Comparison of ENCODE assay signal across 18 cellular contexts in genomic region chr1:11566042-11566825, GRCh38.
DNase-seq lines count a peak whose midpoint lies in the region; ATAC-seq and TF ChIP-seq lines count a peak whose summit lies in the region.
"Had no signal": no experiment of that assay in that cellular context is flagged by ENCODE, and none has a peak within 500 bp of the region (broad histone marks: within the 10 kb centered on the region; RNA-seq: fewer than 3 reads in every experiment).

No MANE protein-coding gene starts in this region.

- H2AFZ ChIP-seq in Karpas-422 (ENCODE audit: low read length) (peak overlapping the region; percentile 69; the same call in 1 of the 2 replicates), SU-DHL-6 (ENCODE audit: low read depth, low read length, severe bottlenecking) (no peak overlapping the region), neuronal stem cell (ENCODE audit: low read length) (no peak overlapping the region)

- H3K4me3 ChIP-seq in DOHH2 (ENCODE audit: low read length) (peak overlapping the region; percentile 70), Karpas-422 (ENCODE audit: low read length) (peak overlapping the region; percentile 57), SU-DHL-6 (ENCODE audit: insufficient read depth, low read length, poor library complexity, severe bottlenecking) (no peak overlapping the region), neuronal stem cell (ENCODE audit: low read length in 2 of 2) (no peak overlapping the region)
- H3K4me3 ChIP-seq: Peyer's patch had no signal

- no peak overlapping the region for H2BK15ac ChIP-seq in neuronal stem cell (ENCODE audit: low read length)

- H3K79me2 ChIP-seq in DOHH2 (ENCODE audit: control insufficient read depth, low read length): no peaks in the 10 kb centered on the region
- H3K79me2 ChIP-seq in Karpas-422 (ENCODE audit: low read length): no peaks in the 10 kb centered on the region
- H3K79me2 ChIP-seq in SU-DHL-6 (ENCODE audit: insufficient read depth, low read length): no peaks in the 10 kb centered on the region

- H2BK5ac ChIP-seq in neuronal stem cell (ENCODE audit: low read length): no peak overlapping the region

- H3F3A ChIP-seq in DOHH2 (ENCODE audit: control insufficient read depth, insufficient read depth) (peaks cover 36% of the 10 kb centered on the region), SU-DHL-6 (ENCODE audit: insufficient read depth) (0 out of 2 replicates have a peak, but pooled peaks cover 6% of the 10 kb centered on the region)

- H3K9me2 ChIP-seq in DOHH2 (replicated peaks; ENCODE audit: control insufficient read depth, low read length) (no peaks in the 10 kb centered on the region), Karpas-422 (replicated peaks; ENCODE audit: insufficient read depth, low read length) (no peaks in the 10 kb centered on the region), SU-DHL-6 (replicated peaks; ENCODE audit: insufficient read depth, low read length) (no peaks in the 10 kb centered on the region)

- H3K18ac ChIP-seq in neuronal stem cell (ENCODE audit: low read length): peak overlapping the region; percentile 57

- H3K27me3 ChIP-seq in DOHH2 (ENCODE audit: control insufficient read depth, low read length) (no peaks in the 10 kb centered on the region), Karpas-422 (ENCODE audit: low read length) (no peaks in the 10 kb centered on the region), SU-DHL-6 (ENCODE audit: low read length) (no peaks in the 10 kb centered on the region), neuronal stem cell (ENCODE audit: control insufficient read depth in 3 of 3, insufficient read depth in 3 of 3, low read depth in 1 of 3, low read length in 3 of 3) (peaks cover 0 to 21% (median 0%) of the 10 kb centered on the region in 3 experiments)
- H3K27me3 ChIP-seq: Peyer's patch had no signal

- DNase-seq in Karpas-422 (peak; percentile 88), neuronal stem cell (ENCODE audit: low spot score) (no peak), retina (no peak), glomerular visceral epithelial cell (ENCODE audit: extremely low spot score) (no peak)
- DNase-seq: DMS79, HCEC 1CT, NCI-H1092 treated with DMSO at 0.1 percent for 48 hours, NCI-H1436 treated with DMSO at 0.1 percent for 48 hours, NCI-H1930, NCI-H2227 treated with DMSO at 0.1 percent for 48 hours, NCI-H510A, NCI-H774, Peyer's patch, T-cell had no signal

- H3K4ac ChIP-seq in neuronal stem cell (ENCODE audit: low read length): peak overlapping the region; percentile 3

- no peak overlapping the region for H4K91ac ChIP-seq in neuronal stem cell (ENCODE audit: low read depth, low read length, poor library complexity)

- H3K4me2 ChIP-seq in DOHH2 (ENCODE audit: low read length) (peak overlapping the region; percentile 80), Karpas-422 (ENCODE audit: low read depth, low read length, poor library complexity, severe bottlenecking) (peak overlapping the region; percentile 88), SU-DHL-6 (ENCODE audit: low read depth, low read length, poor library complexity, severe bottlenecking) (peak overlapping the region; percentile 14), neuronal stem cell (ENCODE audit: insufficient read depth, low read length, poor library complexity, severe bottlenecking) (no peak overlapping the region)

- no peak for ATAC-seq in HG03460 (IDR thresholded peaks at IDR 0.05; ENCODE audit: unreplicated experiment)
- ATAC-seq: SK-N-SH treated with all-trans-retinoic acid at 6 μM for 48 hours, T-cell had no signal

- H4K20me1 ChIP-seq in DOHH2 (ENCODE audit: control insufficient read depth, insufficient read depth, low read depth, low read length) (no peaks in the 10 kb centered on the region), Karpas-422 (ENCODE audit: insufficient read depth, low read depth, low read length) (no peaks in the 10 kb centered on the region), SU-DHL-6 (ENCODE audit: low read depth, low read length) (no peaks in the 10 kb centered on the region)

- H3K27ac ChIP-seq in DOHH2 (ENCODE audit: low read depth, low read length): peak overlapping the region; percentile 97
- H3K27ac ChIP-seq in Karpas-422 (ENCODE audit: low read length): peak overlapping the region; percentile 97
- peak overlapping the region; percentile 90 for H3K27ac ChIP-seq in SU-DHL-6 (ENCODE audit: low read depth, low read length)
- H3K27ac ChIP-seq in neuronal stem cell (replicated peaks; ENCODE audit: low read length): no peak overlapping the region
- H3K27ac ChIP-seq: Peyer's patch had no signal

- no peak overlapping the region for H3K23ac ChIP-seq in neuronal stem cell (ENCODE audit: low read depth, low read length, poor library complexity)

- no peaks in the 10 kb centered on the region for H3K9me3 ChIP-seq in DOHH2 (ENCODE audit: control insufficient read depth, insufficient read depth, low read length)
- H3K9me3 ChIP-seq in Karpas-422 (ENCODE audit: low read length): no peaks in the 10 kb centered on the region
- H3K9me3 ChIP-seq in SU-DHL-6 (ENCODE audit: insufficient read depth, low read length): no peaks in the 10 kb centered on the region
- H3K9me3 ChIP-seq in neuronal stem cell (replicated peaks in 1 of 2; ENCODE audit: control insufficient read depth in 2 of 2, insufficient read depth in 1 of 2, low read depth in 1 of 2, low read length in 2 of 2): peaks cover 0 to 1% of the 10 kb centered on the region in 2 donors
- H3K9me3 ChIP-seq: Peyer's patch had no signal

- H3K9ac ChIP-seq in Karpas-422 (ENCODE audit: low read length): peak overlapping the region; percentile 71
- H3K9ac ChIP-seq in SU-DHL-6 (ENCODE audit: low read length): no peak overlapping the region
- H3K9ac ChIP-seq in neuronal stem cell (ENCODE audit: low read depth, low read length, poor library complexity): peak overlapping the region; percentile 72

- no peaks in the 10 kb centered on the region for H3K79me1 ChIP-seq in neuronal stem cell (ENCODE audit: low read depth, low read length)

- WGBS in neuronal stem cell (ENCODE audit: extremely low coverage in 2 of 2, insufficient read length in 2 of 2, insufficient replicate concordance in 1 of 2), 2 donors: no CpG with 5 or more reads among the region's 14 CpGs

- TF ChIP-seq CTCF in DOHH2 (IDR thresholded peaks at IDR 0.05; ENCODE audit: low read depth, low read length, poor library complexity, severe bottlenecking) (no peak), SU-DHL-6 (IDR thresholded peaks at IDR 0.05; ENCODE audit: insufficient read depth, low read length, poor library complexity, severe bottlenecking) (no peak)

- H3K4me1 ChIP-seq in DOHH2 (ENCODE audit: control insufficient read depth, low read length): peaks cover 99% of the 10 kb centered on the region
- H3K4me1 ChIP-seq in Karpas-422 (ENCODE audit: low read length): peaks cover 67% of the 10 kb centered on the region
- peaks cover 9 to 19% of the 10 kb centered on the region in 2 donors for H3K4me1 ChIP-seq in neuronal stem cell (ENCODE audit: control insufficient read depth in 2 of 2, insufficient read depth in 1 of 2, low read depth in 1 of 2, low read length in 2 of 2)
- H3K4me1 ChIP-seq: Peyer's patch had no signal

- no peak overlapping the region for H4K8ac ChIP-seq in neuronal stem cell (ENCODE audit: low read depth, low read length)

- no peak overlapping the region for H2BK120ac ChIP-seq in neuronal stem cell (ENCODE audit: low read depth, low read length)

- no peak overlapping the region for H3K14ac ChIP-seq in neuronal stem cell (ENCODE audit: low read length)

- no peak overlapping the region for H2BK12ac ChIP-seq in neuronal stem cell (ENCODE audit: low read length)

- no peaks in the 10 kb centered on the region for H3K36me3 ChIP-seq in DOHH2 (ENCODE audit: control insufficient read depth, low read length)
- H3K36me3 ChIP-seq in Karpas-422 (ENCODE audit: insufficient read depth, low read length): no peaks in the 10 kb centered on the region
- H3K36me3 ChIP-seq in SU-DHL-6 (ENCODE audit: low read length): no peaks in the 10 kb centered on the region
- no peaks in the 10 kb centered on the region for H3K36me3 ChIP-seq in neuronal stem cell (replicated peaks in 1 of 2; ENCODE audit: control insufficient read depth in 2 of 2, insufficient read depth in 2 of 2, low read length in 2 of 2)
- H3K36me3 ChIP-seq: Peyer's patch had no signal

- no peak overlapping the region for H2AK5ac ChIP-seq in neuronal stem cell (ENCODE audit: low read depth, low read length)

Comparison
In these comparisons a context has a peak if more than half of its experiments do, and no peak if none do; other contexts are left out.
1. H3K4me3 ChIP-seq: peak in DOHH2 (single experiment) and Karpas-422 (single experiment); none in SU-DHL-6 (single experiment) and neuronal stem cell (0 of 2).